ENCODE assay signal across 29 cellular contexts in the genomic region with DNA sequence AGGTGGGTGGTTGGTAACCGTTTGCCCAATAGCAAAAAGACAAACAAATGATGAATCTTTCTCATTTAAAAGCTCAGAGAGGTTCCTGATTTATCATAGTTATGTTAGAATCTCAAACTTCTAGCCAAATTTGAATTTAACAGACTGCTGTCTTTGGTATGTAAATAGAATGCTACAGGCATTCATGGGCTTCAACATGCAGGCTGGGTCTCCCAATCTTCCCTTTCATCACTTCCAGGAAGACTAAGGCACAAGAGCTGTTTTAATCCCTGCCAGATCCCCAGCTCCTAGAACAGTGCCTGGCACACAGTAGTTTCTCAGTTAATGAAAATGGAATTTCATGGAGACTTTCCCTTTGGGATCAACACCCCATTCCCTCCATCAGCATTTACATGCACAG.
"Had no signal": no experiment of that assay in that cellular context is flagged by ENCODE, and none has a peak within 500 bp of the region (broad histone marks: within the 10 kb centered on the region; RNA-seq: fewer than 3 reads in every experiment).

No MANE protein-coding gene starts in this region.

- DNase-seq: colonic mucosa; effector CD8-positive, alpha-beta T cell; endodermal cell; foreskin keratinocyte; glutamatergic neuron; hypothalamus; kidney; naive thymus-derived CD8-positive, alpha-beta T cell; nephron progenitor cell; nucleus accumbens; posterior cingulate gyrus; psoas muscle; right cardiac atrium; sigmoid colon; stimulated activated CD4-positive, alpha-beta T cell treated with anti-CD3 and anti-CD28 coated beads, Interleukin-2, amount 100 ng/mL, for 24 hours; stimulated activated CD4-positive, alpha-beta T cell treated with anti-CD3 and anti-CD28 coated beads, Interleukin-4, amount 100 ng/mL, for 4 hours; stimulated activated naive CD8-positive, alpha-beta T cell treated with anti-CD3 and anti-CD28 coated beads, Interleukin-15, Interleukin-2, amounts not matched to agents 100 U/mL and 50 U/mL, for 24 hours; substantia nigra; testis; tibial artery had no signal

- H3K27me3 ChIP-seq: colonic mucosa, gastroesophageal sphincter, sigmoid colon, testis, tibial artery had no signal

- H3K36me3 ChIP-seq: colonic mucosa, gastroesophageal sphincter, sigmoid colon, tibial artery had no signal

- H3K4me1 ChIP-seq: colonic mucosa, foreskin keratinocyte, psoas muscle, testis had no signal

- H3K4me3 ChIP-seq: colonic mucosa, gastroesophageal sphincter, lung, psoas muscle, sigmoid colon, testis, tibial artery had no signal

- H3K27ac Mint-ChIP-seq: dendritic cell treated with granulocyte-macrophage colony-stimulating factor and Interleukin-4, amounts not matched to agents 40 ng/mL and 50 ng/mL, for 4 days; endodermal cell; memory B cell; naive thymus-derived CD8-positive, alpha-beta T cell; nephron progenitor cell; stimulated activated memory B cell treated with anti-CD40 and anti-IgM and Interleukin-4, amounts not matched to agents 10 μg/mL and 1 μg/mL and 100 μg/mL, for 72 hours; type B pancreatic cell had no signal

- ATAC-seq: esophagus mucosa; foreskin keratinocyte; gastroesophageal sphincter; left lobe of liver; naive thymus-derived CD8-positive, alpha-beta T cell; psoas muscle; right cardiac atrium; stimulated activated memory B cell treated with anti-CD40 and anti-IgM and Interleukin-4, amounts not matched to agents 10 μg/mL and 1 μg/mL and 100 μg/mL, for 72 hours; stimulated activated naive CD8-positive, alpha-beta T cell treated with anti-CD3 and anti-CD28 coated beads, Interleukin-15, Interleukin-2, amounts not matched to agents 100 U/mL and 50 U/mL, for 24 hours had no signal

- H3K36me3 Mint-ChIP-seq: memory B cell; naive thymus-derived CD8-positive, alpha-beta T cell; stimulated activated memory B cell treated with anti-CD40 and anti-IgM and Interleukin-4, amounts not matched to agents 10 μg/mL and 1 μg/mL and 100 μg/mL, for 72 hours; type B pancreatic cell had no signal

- H3K4me3 Mint-ChIP-seq: dendritic cell treated with granulocyte-macrophage colony-stimulating factor and Interleukin-4, amounts not matched to agents 40 ng/mL and 50 ng/mL, for 4 days; endodermal cell; memory B cell; naive thymus-derived CD8-positive, alpha-beta T cell; nephron progenitor cell; stimulated activated memory B cell treated with anti-CD40 and anti-IgM and Interleukin-4, amounts not matched to agents 10 μg/mL and 1 μg/mL and 100 μg/mL, for 72 hours; type B pancreatic cell had no signal

- H3K27ac ChIP-seq: colonic mucosa, epithelial cell of prostate, foreskin keratinocyte, gastroesophageal sphincter, psoas muscle, sigmoid colon, testis, tibial artery had no signal

- H3K9me3 Mint-ChIP-seq: dendritic cell treated with granulocyte-macrophage colony-stimulating factor and Interleukin-4, amounts not matched to agents 40 ng/mL and 50 ng/mL, for 4 days; endodermal cell; memory B cell; naive thymus-derived CD8-positive, alpha-beta T cell; nephron progenitor cell; stimulated activated memory B cell treated with anti-CD40 and anti-IgM and Interleukin-4, amounts not matched to agents 10 μg/mL and 1 μg/mL and 100 μg/mL, for 72 hours; type B pancreatic cell had no signal

- H3K4me1 Mint-ChIP-seq: stimulated activated memory B cell treated with anti-CD40 and anti-IgM and Interleukin-4, amounts not matched to agents 10 μg/mL and 1 μg/mL and 100 μg/mL, for 72 hours had no signal

- H3K27me3 Mint-ChIP-seq: dendritic cell treated with granulocyte-macrophage colony-stimulating factor and Interleukin-4, amounts not matched to agents 40 ng/mL and 50 ng/mL, for 4 days; type B pancreatic cell had no signal
